In the genomic region with DNA sequence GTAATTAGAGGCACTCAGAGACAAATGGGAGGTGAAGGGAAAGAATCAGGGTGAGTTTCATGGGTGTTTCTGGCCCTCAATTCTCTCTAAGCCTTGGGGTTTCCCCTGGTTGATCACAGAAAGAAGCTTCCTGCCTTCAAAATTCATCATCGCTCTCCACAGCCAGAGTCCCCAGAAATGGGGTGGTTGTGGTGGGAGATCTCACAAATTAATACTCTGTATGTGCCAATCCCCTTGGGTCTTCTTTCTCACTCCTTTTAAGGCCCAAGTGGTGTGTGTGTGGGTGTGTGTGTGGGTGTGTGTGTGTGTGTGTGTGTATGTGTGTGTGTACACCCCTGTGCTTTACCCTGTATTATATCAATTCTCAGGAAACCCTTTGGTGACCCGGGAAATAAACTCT, we compare ENCODE assay signal across 1 cellular context.
TF ChIP-seq lines count a peak whose summit lies in the region.

No MANE protein-coding gene starts in this region.

TF ChIP-seq in HepG2, 621 proteins besides CTCF, POLR2A, EP300 and RAD21:
- TF ChIP-seq JUN (CRISPR knock-in tag; IDR thresholded peaks at IDR 0.05) (no peak), MED13 (CRISPR knock-in tag; IDR thresholded peaks at IDR 0.05) (no peak), ZSCAN30 (CRISPR knock-in tag; IDR thresholded peaks at IDR 0.05) (no peak), XBP1 (CRISPR knock-in tag; IDR thresholded peaks at IDR 0.05) (no peak), TMF1 (CRISPR knock-in tag; IDR thresholded peaks at IDR 0.05; ENCODE audit: low read depth) (no peak), ZFY (CRISPR knock-in tag; IDR thresholded peaks at IDR 0.05) (no peak), ELF4 (CRISPR knock-in tag; IDR thresholded peaks at IDR 0.05; ENCODE audit: borderline replicate concordance) (no peak), ZNF17 (CRISPR knock-in tag; IDR thresholded peaks at IDR 0.05) (no peak), SMAD1 (CRISPR knock-in tag; IDR thresholded peaks at IDR 0.05; ENCODE audit: borderline replicate concordance, low read depth) (no peak)
- TF ChIP-seq, protein P1, sequence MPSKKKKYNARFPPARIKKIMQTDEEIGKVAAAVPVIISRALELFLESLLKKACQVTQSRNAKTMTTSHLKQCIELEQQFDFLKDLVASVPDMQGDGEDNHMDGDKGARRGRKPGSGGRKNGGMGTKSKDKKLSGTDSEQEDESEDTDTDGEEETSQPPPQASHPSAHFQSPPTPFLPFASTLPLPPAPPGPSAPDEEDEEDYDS (CRISPR knock-in tag; IDR thresholded peaks at IDR 0.05), result no peak
- TF ChIP-seq, protein P2, sequence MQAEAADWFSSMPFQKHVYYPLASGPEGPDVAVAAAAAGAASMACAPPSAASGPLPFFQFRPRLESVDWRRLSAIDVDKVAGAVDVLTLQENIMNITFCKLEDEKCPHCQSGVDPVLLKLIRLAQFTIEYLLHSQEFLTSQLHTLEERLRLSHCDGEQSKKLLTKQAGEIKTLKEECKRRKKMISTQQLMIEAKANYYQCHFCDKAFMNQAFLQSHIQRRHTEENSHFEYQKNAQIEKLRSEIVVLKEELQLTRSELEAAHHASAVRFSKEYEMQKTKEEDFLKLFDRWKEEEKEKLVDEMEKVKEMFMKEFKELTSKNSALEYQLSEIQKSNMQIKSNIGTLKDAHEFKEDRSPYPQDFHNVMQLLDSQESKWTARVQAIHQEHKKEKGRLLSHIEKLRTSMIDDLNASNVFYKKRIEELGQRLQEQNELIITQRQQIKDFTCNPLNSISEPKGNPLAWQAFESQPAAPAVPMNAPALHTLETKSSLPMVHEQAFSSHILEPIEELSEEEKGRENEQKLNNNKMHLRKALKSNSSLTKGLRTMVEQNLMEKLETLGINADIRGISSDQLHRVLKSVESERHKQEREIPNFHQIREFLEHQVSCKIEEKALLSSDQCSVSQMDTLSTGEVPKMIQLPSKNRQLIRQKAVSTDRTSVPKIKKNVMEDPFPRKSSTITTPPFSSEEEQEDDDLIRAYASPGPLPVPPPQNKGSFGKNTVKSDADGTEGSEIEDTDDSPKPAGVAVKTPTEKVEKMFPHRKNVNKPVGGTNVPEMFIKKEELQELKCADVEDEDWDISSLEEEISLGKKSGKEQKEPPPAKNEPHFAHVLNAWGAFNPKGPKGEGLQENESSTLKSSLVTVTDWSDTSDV (CRISPR knock-in tag; IDR thresholded peaks at IDR 0.05), result no peak
- TF ChIP-seq, protein P3, sequence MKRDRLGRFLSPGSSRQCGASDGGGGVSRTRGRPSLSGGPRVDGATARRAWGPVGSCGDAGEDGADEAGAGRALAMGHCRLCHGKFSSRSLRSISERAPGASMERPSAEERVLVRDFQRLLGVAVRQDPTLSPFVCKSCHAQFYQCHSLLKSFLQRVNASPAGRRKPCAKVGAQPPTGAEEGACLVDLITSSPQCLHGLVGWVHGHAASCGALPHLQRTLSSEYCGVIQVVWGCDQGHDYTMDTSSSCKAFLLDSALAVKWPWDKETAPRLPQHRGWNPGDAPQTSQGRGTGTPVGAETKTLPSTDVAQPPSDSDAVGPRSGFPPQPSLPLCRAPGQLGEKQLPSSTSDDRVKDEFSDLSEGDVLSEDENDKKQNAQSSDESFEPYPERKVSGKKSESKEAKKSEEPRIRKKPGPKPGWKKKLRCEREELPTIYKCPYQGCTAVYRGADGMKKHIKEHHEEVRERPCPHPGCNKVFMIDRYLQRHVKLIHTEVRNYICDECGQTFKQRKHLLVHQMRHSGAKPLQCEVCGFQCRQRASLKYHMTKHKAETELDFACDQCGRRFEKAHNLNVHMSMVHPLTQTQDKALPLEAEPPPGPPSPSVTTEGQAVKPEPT (CRISPR knock-in tag; IDR thresholded peaks at IDR 0.05; ENCODE audit: low read depth), result no peak
